In genomic region chr5:33711094-33711670, GRCh38 we compare ENCODE assay signal across 20 cellular contexts.
DNase-seq lines count a peak whose midpoint lies in the region; ATAC-seq and TF ChIP-seq lines count a peak whose summit lies in the region.
"Had no signal": no experiment of that assay in that cellular context is flagged by ENCODE, and none has a peak within 500 bp of the region (broad histone marks: within the 10 kb centered on the region; RNA-seq: fewer than 3 reads in every experiment).

No MANE protein-coding gene starts in this region.

- no peak overlapping the region for H3K4me2 ChIP-seq in OCI-LY7 (ENCODE audit: low read length)
- H3K4me2 ChIP-seq: KMS-11 had no signal

- peaks cover 0 to 14% (median 5%) of the 10 kb centered on the region in 5 donors for H3K27me3 Mint-ChIP-seq in naive thymus-derived CD4-positive, alpha-beta T cell
- H3K27me3 Mint-ChIP-seq: CD4-positive, alpha-beta memory T cell had no signal

- peaks cover 0 to 11% of the 10 kb centered on the region in 2 donors for H3K9me3 ChIP-seq in right atrium auricular region
- H3K9me3 ChIP-seq in gastroesophageal sphincter: no peaks in the 10 kb centered on the region
- no peaks in the 10 kb centered on the region for H3K9me3 ChIP-seq in naive thymus-derived CD4-positive, alpha-beta T cell (ENCODE audit: control insufficient read depth in 2 of 3, low read length in 3 of 3)
- H3K9me3 ChIP-seq in OCI-LY7 (ENCODE audit: low read length): no peaks in the 10 kb centered on the region
- H3K9me3 ChIP-seq: HAP-1 had no signal

- POLR2A ChIA-PET in naive thymus-derived CD4-positive, alpha-beta T cell (lab: Charles Lee): no interaction called here
- POLR2A ChIA-PET in OCI-LY7 (lab: Charles Lee): no interaction called here

- H3K4me1 ChIP-seq in right atrium auricular region: no peaks in the 10 kb centered on the region
- H3K4me1 ChIP-seq in gastroesophageal sphincter: no peaks in the 10 kb centered on the region
- H3K4me1 ChIP-seq in naive thymus-derived CD4-positive, alpha-beta T cell (ENCODE audit: control insufficient read depth in 2 of 2, insufficient read depth in 2 of 2, low read length in 2 of 2): no peaks in the 10 kb centered on the region
- no peaks in the 10 kb centered on the region for H3K4me1 ChIP-seq in OCI-LY7 (ENCODE audit: insufficient read depth, low read length, poor library complexity, severe bottlenecking)
- H3K4me1 ChIP-seq: HAP-1 had no signal

- intact Hi-C loops in Right ventricle myocardium inferior (cut with DNase I): no loop called here
- intact Hi-C loops in sciatic nerve (cut with DNase I): no loop called here
- intact Hi-C loops in naive thymus-derived CD4-positive, alpha-beta T cell (cut with micrococcal nuclease): no loop called here
- intact Hi-C loops in OCI-LY7 (cut with micrococcal nuclease; ENCODE audit: unreplicated experiment): loop anchor here (10.0 kb wide), 1 partner anchor 64 kb away; no protein-coding TSS in a partner anchor

- TF ChIP-seq EP300 in gastroesophageal sphincter (IDR thresholded peaks at IDR 0.05): no peak

- no peak overlapping the region for H3K4me3 ChIP-seq in right atrium auricular region
- H3K4me3 ChIP-seq in gastroesophageal sphincter: no peak overlapping the region
- no peak overlapping the region for H3K4me3 ChIP-seq in naive thymus-derived CD4-positive, alpha-beta T cell (ENCODE audit: low read length)
- H3K4me3 ChIP-seq in OCI-LY7 (ENCODE audit: low read depth, low read length, poor library complexity, severe bottlenecking): no peak overlapping the region
- H3K4me3 ChIP-seq: GM12878, HAP-1 had no signal

- WGBS in gastroesophageal sphincter (ENCODE audit: low coverage in 1 of 2), 2 donors: 54 to 57% methylated on average over 2 to 3 of the region's 3 CpGs

- TF ChIP-seq CTCF in right atrium auricular region (IDR thresholded peaks at IDR 0.05) (no peak), gastroesophageal sphincter (IDR thresholded peaks at IDR 0.05) (no peak), OCI-LY7 (conservative IDR thresholded peaks at IDR 0.05; ENCODE audit: low read length) (no peak)

- peaks cover 3 to 28% (median 15%) of the 10 kb centered on the region in 11 donors for H3K9me3 Mint-ChIP-seq in naive thymus-derived CD4-positive, alpha-beta T cell

- no peaks in the 10 kb centered on the region for H3K27me3 ChIP-seq in right atrium auricular region
- H3K27me3 ChIP-seq in gastroesophageal sphincter: no peaks in the 10 kb centered on the region
- H3K27me3 ChIP-seq in naive thymus-derived CD4-positive, alpha-beta T cell (ENCODE audit: control insufficient read depth in 2 of 2, insufficient read depth in 2 of 2, low read length in 2 of 2): no peaks in the 10 kb centered on the region

- no peak overlapping the region for H3K27ac ChIP-seq in right atrium auricular region
- peak overlapping the region in 2 of 4 donors; percentile 22 to 37 for H3K27ac ChIP-seq in gastroesophageal sphincter
- H3K27ac ChIP-seq in naive thymus-derived CD4-positive, alpha-beta T cell (ENCODE audit: low read depth, low read length): no peak overlapping the region
- H3K27ac ChIP-seq in OCI-LY7 (ENCODE audit: low read depth, low read length, poor library complexity, severe bottlenecking): no peak overlapping the region
- H3K27ac ChIP-seq: HL-60, KMS-11 had no signal

- H3K4me1 Mint-ChIP-seq in naive thymus-derived CD4-positive, alpha-beta T cell: no peaks in the 10 kb centered on the region

- peak; percentile 46 for DNase-seq in Right ventricle myocardium inferior (ENCODE audit: missing footprints)
- DNase-seq in right atrium auricular region (ENCODE audit: low spot score): no peak
- no peak for DNase-seq in sciatic nerve (ENCODE audit: low spot score)
- no peak for DNase-seq in naive thymus-derived CD4-positive, alpha-beta T cell
- no peak for DNase-seq in OCI-LY7 (ENCODE audit: low spot score)
- DNase-seq: Calu3; CD4-positive, alpha-beta memory T cell; GF-D8; NCI-H1417 treated with DMSO at 0.1 percent for 48 hours; NCI-H187 treated with DMSO at 0.1 percent for 48 hours; NCI-H2171; NCI-H446 treated with DMSO at 0.1 percent for 48 hours; NCI-H774 had no signal

- H2AFZ ChIP-seq in OCI-LY7 (ENCODE audit: low read length): no peak overlapping the region

- H3K27ac Mint-ChIP-seq in naive thymus-derived CD4-positive, alpha-beta T cell: no peak overlapping the region
- H3K27ac Mint-ChIP-seq: CD4-positive, alpha-beta memory T cell had no signal

- BruUV-seq in OCI-LY7 (replicated peaks; lab: Mats Ljungman, UMichigan): no TSS peak

- peak; percentile 96 for ATAC-seq in Right ventricle myocardium inferior
- ATAC-seq in gastroesophageal sphincter: peak; percentile 70
- ATAC-seq in sciatic nerve: peak; percentile 94
- ATAC-seq in GM21367 (IDR thresholded peaks at IDR 0.05; ENCODE audit: unreplicated experiment): no peak
- ATAC-seq in naive thymus-derived CD4-positive, alpha-beta T cell: no peak
- ATAC-seq: GM12878, Panc1 had no signal

- no peak for TF ChIP-seq POLR2A in gastroesophageal sphincter (IDR thresholded peaks at IDR 0.05)

- no peaks in the 10 kb centered on the region for H3K9me2 ChIP-seq in OCI-LY7 (ENCODE audit: insufficient read depth, low read length)

- H3K79me2 ChIP-seq in OCI-LY7 (ENCODE audit: insufficient read depth, low read depth, low read length): no peaks in the 10 kb centered on the region

- H3K36me3 Mint-ChIP-seq in naive thymus-derived CD4-positive, alpha-beta T cell: peaks cover 0 to 4% (median 0%) of the 10 kb centered on the region in 5 donors
- H3K36me3 Mint-ChIP-seq: CD4-positive, alpha-beta memory T cell had no signal

- CTCF ChIA-PET in naive thymus-derived CD4-positive, alpha-beta T cell (lab: Charles Lee): no interaction called here
- CTCF ChIA-PET in OCI-LY7 (lab: Charles Lee; ENCODE audit: unreplicated experiment): no interaction called here

- H3K36me3 ChIP-seq in right atrium auricular region (no peaks in the 10 kb centered on the region), gastroesophageal sphincter (no peaks in the 10 kb centered on the region), OCI-LY7 (ENCODE audit: insufficient read depth, low read length) (no peaks in the 10 kb centered on the region)
- H3K36me3 ChIP-seq in naive thymus-derived CD4-positive, alpha-beta T cell (ENCODE audit: control insufficient read depth in 2 of 3, insufficient read depth in 3 of 3, low read length in 3 of 3): no peaks in the 10 kb centered on the region
- H3K36me3 ChIP-seq: HAP-1 had no signal

- no peak overlapping the region for H3K4me3 Mint-ChIP-seq in naive thymus-derived CD4-positive, alpha-beta T cell
- H3K4me3 Mint-ChIP-seq: CD4-positive, alpha-beta memory T cell had no signal

- no peaks in the 10 kb centered on the region for H4K20me1 ChIP-seq in OCI-LY7 (ENCODE audit: insufficient read depth, low read length)

Comparison
In these comparisons a context has a peak if more than half of its experiments do, and no peak if none do; other contexts are left out.
1. ATAC-seq: peak in Right ventricle myocardium inferior (single experiment), gastroesophageal sphincter (single experiment) and sciatic nerve (single experiment); none in GM21367 (single experiment) and naive thymus-derived CD4-positive, alpha-beta T cell (single experiment).